In the genomic region with DNA sequence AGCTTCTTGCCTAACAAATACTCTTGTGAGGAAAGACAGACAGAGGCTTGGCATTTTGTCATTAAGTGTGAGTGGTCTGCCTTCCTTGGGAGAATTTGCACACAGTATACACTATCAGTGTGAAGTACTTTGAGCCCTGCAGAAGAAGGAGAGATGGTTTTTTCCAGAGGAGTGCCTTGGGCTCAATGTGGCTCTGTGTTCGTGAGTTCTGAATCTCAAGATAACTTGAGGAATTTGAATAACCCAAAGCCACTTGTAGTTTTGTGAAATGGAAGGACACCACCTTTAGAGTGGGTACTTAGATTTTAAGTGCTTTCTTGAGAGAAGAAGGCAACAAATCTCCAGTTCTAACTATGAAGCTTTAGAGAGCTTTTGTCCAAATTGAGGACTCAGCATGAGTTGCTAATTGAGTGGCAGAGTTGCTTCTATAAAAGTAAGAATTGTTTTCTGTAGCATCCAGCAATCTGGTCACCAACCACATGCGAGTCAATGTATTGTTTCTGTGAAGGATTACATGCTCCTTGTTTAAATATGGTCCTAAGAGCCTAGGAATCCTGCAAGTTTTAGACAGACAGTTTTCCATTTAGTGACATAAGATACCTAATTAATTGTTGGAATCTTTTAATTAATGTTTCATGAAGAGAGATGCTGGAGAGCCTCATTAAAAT, we compare ENCODE assay signal across 1 cellular context.
TF ChIP-seq lines count a peak whose summit lies in the region.

No MANE protein-coding gene starts in this region.

TF ChIP-seq in IMR-90, 13 proteins besides CTCF, POLR2A, EP300 and RAD21 (continued from another document):
- TF ChIP-seq CEBPB (IDR thresholded peaks at IDR 0.05; ENCODE audit: low read depth, low read length) (no peak), NFE2L2 (IDR thresholded peaks at IDR 0.05; ENCODE audit: low read depth, low read length) (no peak), RFX5 (IDR thresholded peaks at IDR 0.05; ENCODE audit: low read depth, low read length) (no peak), FOS (IDR thresholded peaks at IDR 0.05; ENCODE audit: low read depth, low read length) (no peak), MAFK (IDR thresholded peaks at IDR 0.05; ENCODE audit: low read depth, low read length) (no peak), CHD1 (IDR thresholded peaks at IDR 0.05; ENCODE audit: low read depth, low read length) (no peak), MAZ (IDR thresholded peaks at IDR 0.05; ENCODE audit: borderline replicate concordance, low read depth, low read length) (no peak), RCOR1 (IDR thresholded peaks at IDR 0.05; ENCODE audit: insufficient replicate concordance, low read length) (no peak), BHLHE40 (IDR thresholded peaks at IDR 0.05; ENCODE audit: low read depth, low read length) (no peak), USF2 (IDR thresholded peaks at IDR 0.05; ENCODE audit: low read depth, low read length) (no peak)
- TF ChIP-seq, protein P1, sequence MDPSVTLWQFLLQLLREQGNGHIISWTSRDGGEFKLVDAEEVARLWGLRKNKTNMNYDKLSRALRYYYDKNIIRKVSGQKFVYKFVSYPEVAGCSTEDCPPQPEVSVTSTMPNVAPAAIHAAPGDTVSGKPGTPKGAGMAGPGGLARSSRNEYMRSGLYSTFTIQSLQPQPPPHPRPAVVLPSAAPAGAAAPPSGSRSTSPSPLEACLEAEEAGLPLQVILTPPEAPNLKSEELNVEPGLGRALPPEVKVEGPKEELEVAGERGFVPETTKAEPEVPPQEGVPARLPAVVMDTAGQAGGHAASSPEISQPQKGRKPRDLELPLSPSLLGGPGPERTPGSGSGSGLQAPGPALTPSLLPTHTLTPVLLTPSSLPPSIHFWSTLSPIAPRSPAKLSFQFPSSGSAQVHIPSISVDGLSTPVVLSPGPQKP (IDR thresholded peaks at IDR 0.05; ENCODE audit: borderline replicate concordance, low read depth, low read length), result no peak
